Comparison of ENCODE assay signal across 8 cellular contexts in the genomic region with DNA sequence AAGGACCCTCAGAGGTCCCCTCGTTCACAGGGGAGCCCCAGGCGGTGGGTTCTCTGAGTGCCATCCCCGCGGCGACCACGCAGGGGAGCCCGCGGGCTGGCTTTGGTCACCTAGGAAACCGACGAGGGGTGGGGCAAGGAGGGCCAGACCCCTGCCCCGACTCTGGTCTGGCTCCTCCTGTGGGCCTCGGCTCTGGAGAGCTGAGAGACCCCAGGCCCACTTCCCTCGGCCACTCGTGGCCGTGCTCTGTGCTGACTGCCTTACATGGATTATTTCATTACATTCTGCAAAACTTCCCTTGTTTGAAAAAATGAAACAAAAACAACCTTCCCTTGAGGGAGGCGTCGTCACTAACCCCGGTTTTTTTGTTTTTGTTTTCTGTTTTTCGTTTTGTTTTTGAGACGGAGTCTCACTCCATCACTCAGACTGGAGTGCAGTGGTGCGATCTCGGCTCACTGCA. TPM values are rescaled to one million over a fixed set of nuclear protein-coding genes. Genes with fewer than 3 reads are reported as not detected.
DNase-seq lines count a peak whose midpoint lies in the region; ATAC-seq, FAIRE-seq and TF ChIP-seq lines count a peak whose summit lies in the region.

No MANE protein-coding gene starts in this region.

- peak; percentile 42 for DNase-seq in ACHN
- no peak for DNase-seq in bronchial epithelial cell (ENCODE audit: low read depth)
- DNase-seq in lower lobe of right lung = peak; percentile 71
- peak; percentile 55 for DNase-seq in stimulated activated CD8-positive, alpha-beta memory T cell treated with anti-CD3 and anti-CD28 coated beads, Interleukin-15, amount 100 ng/mL, for 1 hour (ENCODE audit: low read depth)
- DNase-seq in HPDE6-E6E7 (ENCODE audit: extremely low spot score) = no peak

- TF ChIP-seq CTCF in VCaP (conservative IDR thresholded peaks at IDR 0.05) = peak; percentile 92
- TF ChIP-seq CTCF in bronchial epithelial cell (IDR thresholded peaks at IDR 0.05; ENCODE audit: insufficient read depth, low read length, severe bottlenecking) = peak; percentile 91
- TF ChIP-seq CTCF in lower lobe of right lung (IDR thresholded peaks at IDR 0.05) = peak; percentile 83

- H3K27me3 ChIP-seq in bronchial epithelial cell (ENCODE audit: control insufficient read depth, insufficient read depth, low read length) (no peaks in the 10 kb centered on the region), lower lobe of right lung (ENCODE audit: low read depth) (peaks cover 3% of the 10 kb centered on the region)

- no peak for FAIRE-seq in bronchial epithelial cell (lab: Jason Lieb, UNC)

- intact Hi-C loops in lower lobe of right lung (cut with DNase I) = no loop called here

- peaks cover 25% of the 10 kb centered on the region for H3K4me1 ChIP-seq in lower lobe of right lung

- H3K27ac ChIP-seq in VCaP (peak overlapping the region; percentile 39; the same call in 1 of the 2 replicates), lower lobe of right lung (peak overlapping the region; percentile 68)

- peaks cover 6% of the 10 kb centered on the region for H3K9me3 ChIP-seq in lower lobe of right lung

- in situ Hi-C loops in ACHN (cut with HindIII; ENCODE audit: low pct_ligation_motif_present, low pct_unique_long_range_greater_than_20kb, low sequenced_read_pairs) = no loop called here

- ATAC-seq in GM18520 (IDR thresholded peaks at IDR 0.05; ENCODE audit: unreplicated experiment) = peak; percentile 71
- ATAC-seq in HG03558 (IDR thresholded peaks at IDR 0.05; ENCODE audit: extremely low read depth, unreplicated experiment) = peak; percentile 45
- ATAC-seq in lower lobe of right lung = peak; percentile 83 to 84

- H3K4me3 ChIP-seq in bronchial epithelial cell (ENCODE audit: low read depth, low read length) (no peak overlapping the region), lower lobe of right lung (peak overlapping the region; percentile 50)

- H3K36me3 ChIP-seq in bronchial epithelial cell (ENCODE audit: control insufficient read depth, insufficient read depth, low read length) (no peaks in the 10 kb centered on the region), lower lobe of right lung (no peaks in the 10 kb centered on the region)

RNA-seq across cellular contexts. Expression of gene CYTH4, which starts 15.2 kb away (rescaled TPM):
- not detected in 2 replicates for total RNA-seq in bronchial epithelial cell
- total RNA-seq in lower lobe of right lung = 45.4 TPM

RNA-seq across cellular contexts. Expression of gene RAC2, which starts 23.1 kb away (rescaled TPM):
- total RNA-seq in bronchial epithelial cell (2.6 and 6.3 TPM in 2 replicates), lower lobe of right lung (111 TPM)

RNA-seq across cellular contexts. Expression of gene SSTR3, which starts 54.9 kb away (rescaled TPM):
- not detected in 2 replicates for total RNA-seq in bronchial epithelial cell
- not detected for total RNA-seq in lower lobe of right lung

Comparison
In these comparisons a context has a peak if more than half of its experiments do, and no peak if none do; other contexts are left out.
1. DNase-seq: peak in ACHN (single experiment), lower lobe of right lung (single experiment) and stimulated activated CD8-positive, alpha-beta memory T cell treated with anti-CD3 and anti-CD28 coated beads, Interleukin-15, amount 100 ng/mL, for 1 hour (single experiment); none in bronchial epithelial cell (single experiment) and HPDE6-E6E7 (single experiment).
2. RNA of gene CYTH4, which starts 15.2 kb away (total RNA-seq): 45.4 TPM in lower lobe of right lung (single experiment); not detected in bronchial epithelial cell; every median in the first group is over 10 times any median in the second.
3. RNA of gene RAC2, which starts 23.1 kb away (total RNA-seq): 111 TPM in lower lobe of right lung (single experiment); 2.6 to 6.3 TPM in bronchial epithelial cell; every median in the first group is over 10 times any median in the second.
4. Peak in every context shown above with its lines, with median percentiles within 50 percentile points of each other: ATAC-seq and CTCF ChIP-seq.